8 cellular contexts compared by ENCODE assay signal in the genomic region with DNA sequence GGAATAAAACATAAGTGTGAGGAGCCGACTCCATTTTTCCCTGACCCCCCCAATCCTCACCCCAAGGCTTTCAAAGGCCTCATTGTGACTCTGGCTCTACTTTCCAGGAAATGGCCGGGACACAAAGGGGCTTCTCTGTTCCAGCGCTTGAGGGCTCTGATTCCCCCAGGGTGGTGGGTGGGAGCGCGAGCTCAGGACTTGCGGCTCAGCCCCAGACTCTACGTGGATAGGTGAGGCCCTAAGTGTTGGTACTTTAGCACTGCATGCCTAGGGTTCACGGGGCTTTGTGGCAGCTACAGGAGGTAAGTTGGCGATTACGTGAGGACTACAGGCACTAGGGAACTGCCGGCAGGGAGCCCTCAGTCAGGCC. TPM values are rescaled to one million over a fixed set of nuclear protein-coding genes. Genes with fewer than 3 reads are reported as not detected.
DNase-seq lines count a peak whose midpoint lies in the region; ATAC-seq and TF ChIP-seq lines count a peak whose summit lies in the region.

No MANE protein-coding gene starts in this region.

- intact Hi-C loops in dorsolateral prefrontal cortex (cut with DNase I): loop anchor here (2.0 to 5.0 kb wide), 2 partner anchors 14 to 147 kb away; a partner anchor contains a TSS
- intact Hi-C loops in uterus (cut with DNase I; ENCODE audit: low total_unique reads): no loop called here

- H3K9me3 ChIP-seq in DND-41 (ENCODE audit: insufficient read depth, low read length, severe bottlenecking) (no peaks in the 10 kb centered on the region), OCI-LY1 (ENCODE audit: low read length) (no peaks in the 10 kb centered on the region), uterus (no peaks in the 10 kb centered on the region)

- TF ChIP-seq CTCF in DND-41 (IDR thresholded peaks at IDR 0.05; ENCODE audit: borderline replicate concordance, extremely low read depth, low read length, poor library complexity, severe bottlenecking) (no peak), OCI-LY1 (IDR thresholded peaks at IDR 0.05; ENCODE audit: low read length) (no peak), dorsolateral prefrontal cortex (IDR thresholded peaks at IDR 0.05 in 54 of 56, conservative IDR thresholded peaks at IDR 0.05 in 2 of 56; ENCODE audit: low read depth in 1 of 56, partially characterized antibody in 56 of 56) (no peak), mesothelial cell of epicardium (IDR thresholded peaks at IDR 0.05; ENCODE audit: unreplicated experiment) (no peak), uterus (IDR thresholded peaks at IDR 0.05) (no peak)

- H3K9me3 Mint-ChIP-seq in mesothelial cell of epicardium: no peaks in the 10 kb centered on the region

- H4K20me1 ChIP-seq in DND-41 (ENCODE audit: insufficient read depth, low read length) (no peaks in the 10 kb centered on the region), OCI-LY1 (ENCODE audit: insufficient read depth, low read length) (no peaks in the 10 kb centered on the region)

- H3K4me1 ChIP-seq in DND-41 (ENCODE audit: insufficient read depth, low read length) (peaks cover 25% of the 10 kb centered on the region), OCI-LY1 (ENCODE audit: insufficient read depth, low read length, severe bottlenecking) (peaks cover 18% of the 10 kb centered on the region), uterus (peaks cover 0 to 5% of the 10 kb centered on the region in 2 donors)

- H2AFZ ChIP-seq in DND-41 (ENCODE audit: low read depth, low read length): peak overlapping the region; percentile 76
- H2AFZ ChIP-seq in OCI-LY1 (ENCODE audit: low read length): no peak overlapping the region

- H3K4me1 Mint-ChIP-seq in mesothelial cell of epicardium: peaks cover 14% of the 10 kb centered on the region

- ATAC-seq in DND-41 (ENCODE audit: insufficient read depth, low read depth): peak; percentile 0; the same call in 1 of the 3 replicates

- H3K79me2 ChIP-seq in DND-41 (ENCODE audit: insufficient read depth, low read length) (peaks cover 20% of the 10 kb centered on the region), OCI-LY1 (ENCODE audit: insufficient read depth, low read length) (peaks cover 4% of the 10 kb centered on the region; the same call in 1 of the 2 replicates)

- no peaks in the 10 kb centered on the region for H3K27me3 Mint-ChIP-seq in mesothelial cell of epicardium (ENCODE audit: low read depth)

- no peaks in the 10 kb centered on the region for H3F3A ChIP-seq in OCI-LY1 (ENCODE audit: insufficient read depth, low read length)

- no peak for TF ChIP-seq POLR2A in uterus (IDR thresholded peaks at IDR 0.05)

- H3K27ac Mint-ChIP-seq in mesothelial cell of epicardium: peak overlapping the region; percentile 99

- peak overlapping the region; percentile 98 for H3K4me3 Mint-ChIP-seq in mesothelial cell of epicardium

- H3K27ac ChIP-seq in DND-41 (ENCODE audit: low read length) (peak overlapping the region; percentile 85), OCI-LY1 (ENCODE audit: low read depth, low read length, poor library complexity, severe bottlenecking) (peak overlapping the region; percentile 63), dorsolateral prefrontal cortex (peak overlapping the region; percentile 67 to 100 (median 96)), uterus (peak overlapping the region; percentile 89 to 94)

- H3K4me2 ChIP-seq in DND-41 (ENCODE audit: insufficient read depth, low read length) (peak overlapping the region; percentile 68), OCI-LY1 (ENCODE audit: low read length) (peak overlapping the region; percentile 80)

- H3K27me3 ChIP-seq in DND-41 (ENCODE audit: insufficient read depth, low read length, poor library complexity) (no peaks in the 10 kb centered on the region), OCI-LY1 (ENCODE audit: insufficient read depth, low read length) (no peaks in the 10 kb centered on the region), dorsolateral prefrontal cortex (no peaks in the 10 kb centered on the region), uterus (no peaks in the 10 kb centered on the region)

- peak overlapping the region; percentile 48 to 71; a peak in 3 of 4 replicates for H3K4me3 ChIP-seq in DND-41 (ENCODE audit: low read depth in 1 of 2, low read length in 2 of 2)
- H3K4me3 ChIP-seq in OCI-LY1 (ENCODE audit: low read depth, low read length, poor library complexity, severe bottlenecking): peak overlapping the region; percentile 83
- peak overlapping the region; percentile 64 to 100 (median 92) for H3K4me3 ChIP-seq in dorsolateral prefrontal cortex
- peak overlapping the region; percentile 77 to 79 for H3K4me3 ChIP-seq in uterus

- DNase-seq in DND-41 (peak; percentile 28), dorsolateral prefrontal cortex (peak in 9 of 10 donors; percentile 28 to 68 (median 56)), mesothelial cell of epicardium (ENCODE audit: low spot score in 2 of 2, unreplicated experiment in 2 of 2) (peak in 1 of 2 experiments; percentile 43), uterus (no peak), HuH-7 (ENCODE audit: low spot score) (no peak), NCI-H2171 (lab: John Stamatoyannopoulos, UW) (no peak)
- DNase-seq in stimulated activated naive CD4-positive, alpha-beta T cell treated with Interleukin-2 at 50 U/mL for 16 hours (lab: John Stamatoyannopoulos, UW): no peak

- peaks cover 7% of the 10 kb centered on the region for H3K36me3 Mint-ChIP-seq in mesothelial cell of epicardium

- no peaks in the 10 kb centered on the region for H3K9me2 ChIP-seq in OCI-LY1 (ENCODE audit: low read depth, low read length)

- peaks cover 40% of the 10 kb centered on the region for H3K36me3 ChIP-seq in DND-41 (ENCODE audit: insufficient read depth, low read length)
- H3K36me3 ChIP-seq in OCI-LY1 (ENCODE audit: insufficient read depth, low read length): peaks cover 36% of the 10 kb centered on the region
- H3K36me3 ChIP-seq in uterus: no peaks in the 10 kb centered on the region

- peak overlapping the region; percentile 67 for H3K9ac ChIP-seq in DND-41 (ENCODE audit: low read depth, low read length)
- H3K9ac ChIP-seq in OCI-LY1 (ENCODE audit: low read length): peak overlapping the region; percentile 88

RNA-seq across cellular contexts. Expression of a gene that starts 0.5 kb away (rescaled TPM):
- total RNA-seq in dorsolateral prefrontal cortex (100 to 1,000 TPM in 34 of 120 experiments, 10 to 100 TPM in 86; 65.8 to 125 (median 92.3) TPM), mesothelial cell of epicardium (164 to 174 TPM (median 171 TPM) in 3 replicates), uterus (10 to 100 TPM; 33.5 to 83.5 (median 67.3) TPM)

RNA-seq across cellular contexts. Expression of a gene that starts 15.1 kb away (rescaled TPM):
- total RNA-seq in dorsolateral prefrontal cortex: 100 to 1,000 TPM; 122 to 244 (median 194) TPM
- total RNA-seq in mesothelial cell of epicardium: 167 to 195 TPM (median 194 TPM) in 3 replicates
- total RNA-seq in uterus: 100 to 1,000 TPM in 1 of 4 donors, 10 to 100 TPM in 3; 40.0 to 157 (median 72.8) TPM

RNA-seq across cellular contexts. Expression of a gene that starts 18.6 kb away (rescaled TPM):
- total RNA-seq in dorsolateral prefrontal cortex (100 to 1,000 TPM in 76 of 120 experiments, 10 to 100 TPM in 44; 59.4 to 269 (median 110) TPM), mesothelial cell of epicardium (60.9 to 76.8 TPM (median 66.4 TPM) in 3 replicates), uterus (100 to 1,000 TPM in 1 of 4 donors, 10 to 100 TPM in 3; 33.2 to 104 (median 50.6) TPM)

RNA-seq across cellular contexts. Expression of a gene that starts 23.4 kb away (rescaled TPM):
- total RNA-seq in dorsolateral prefrontal cortex: 1 to 10 TPM in 2 of 120 experiments, under 1 TPM in 6, not detected in 112; 0.48 to 1.6 (median 0.78) TPM
- total RNA-seq in mesothelial cell of epicardium: 0.51 to 0.76 TPM (median 0.72 TPM) in 3 replicates
- under 1 TPM in 1 of 4 donors, not detected in 3; 0.97 TPM for total RNA-seq in uterus

RNA-seq across cellular contexts. Expression of a gene that starts 44.7 kb away (rescaled TPM):
- total RNA-seq in dorsolateral prefrontal cortex (100 to 1,000 TPM in 119 of 120 experiments, 10 to 100 TPM in 1; 94.6 to 278 (median 154) TPM), mesothelial cell of epicardium (178 to 188 TPM (median 180 TPM) in 3 replicates), uterus (100 to 1,000 TPM in 2 of 4 donors, 10 to 100 TPM in 2; 63.2 to 173 (median 122) TPM)

Comparison
In these comparisons a context has a peak if more than half of its experiments do, and no peak if none do; other contexts are left out.
1. DNase-seq: peak in DND-41 (single experiment) and dorsolateral prefrontal cortex (9 of 10); none in uterus (0 of 2), HuH-7 (single experiment), NCI-H2171 (single experiment) and stimulated activated naive CD4-positive, alpha-beta T cell treated with Interleukin-2 at 50 U/mL for 16 hours (single experiment).
2. Peak in every context shown above with its lines, with median percentiles within 50 percentile points of each other: H3K27ac ChIP-seq and H3K4me3 ChIP-seq.